8 cellular contexts compared by ENCODE assay signal in the genomic region with DNA sequence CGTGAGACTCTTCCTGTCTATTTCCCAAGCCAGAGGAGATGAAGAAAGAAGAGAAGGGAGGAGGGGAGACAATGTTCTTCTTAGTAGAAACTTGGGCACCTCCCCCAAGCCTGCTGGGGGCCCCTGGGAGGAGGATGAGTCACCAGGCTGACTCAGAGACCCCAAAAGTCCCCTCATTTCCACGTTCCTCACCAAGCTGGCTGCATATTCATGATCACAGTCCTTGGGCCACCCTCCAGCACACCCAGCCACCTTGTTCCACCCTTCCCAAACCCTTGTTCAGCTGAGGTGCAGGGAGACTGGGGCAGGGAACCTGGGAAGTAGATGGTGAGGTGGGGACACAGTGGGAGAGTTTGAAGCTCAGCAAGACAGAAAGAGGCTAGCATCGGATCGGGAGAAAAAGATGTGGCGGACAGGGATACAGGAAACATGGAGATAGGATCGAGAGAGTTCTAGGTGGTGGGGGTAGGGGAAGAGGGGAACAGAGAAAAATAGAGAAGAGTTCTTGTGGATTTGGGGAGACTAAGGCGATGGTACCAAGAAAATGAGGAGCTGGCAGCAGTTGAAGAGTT. TPM values are rescaled to one million over a fixed set of nuclear protein-coding genes. Genes with fewer than 3 reads are reported as not detected.
DNase-seq lines count a peak whose midpoint lies in the region; ATAC-seq and TF ChIP-seq lines count a peak whose summit lies in the region.

No MANE protein-coding gene starts in this region.

- H3K27ac ChIP-seq in ascending aorta (peak overlapping the region; percentile 88 to 90), iPS-20b (ENCODE audit: low read length) (peak overlapping the region; percentile 58)

- H3K4me1 ChIP-seq in ascending aorta (peaks cover 0 to 21% of the 10 kb centered on the region in 2 donors), iPS-20b (ENCODE audit: insufficient read depth, low read length) (peaks cover 9% of the 10 kb centered on the region)

- H3K27me3 ChIP-seq in ascending aorta: no peaks in the 10 kb centered on the region
- no peaks in the 10 kb centered on the region for H3K27me3 ChIP-seq in iPS-20b (ENCODE audit: insufficient read depth, low read length)

- H3K9ac ChIP-seq in iPS-20b (ENCODE audit: low read depth, low read length): peak overlapping the region; percentile 84

- H3K4me3 ChIP-seq in ascending aorta (peak overlapping the region; percentile 71 to 72), iPS-20b (ENCODE audit: low read length) (peak overlapping the region; percentile 79)

- H3K9me3 ChIP-seq in ascending aorta (no peaks in the 10 kb centered on the region), iPS-20b (ENCODE audit: insufficient read depth, low read depth, low read length) (no peaks in the 10 kb centered on the region)

- peak; percentile 62 for DNase-seq in AG08396 (ENCODE audit: low spot score)
- DNase-seq in M059J (ENCODE audit: low read depth): peak; percentile 74
- DNase-seq in ascending aorta (ENCODE audit: low spot score in 2 of 2): peak in 1 of 2 donors; percentile 83
- peak; percentile 65 for DNase-seq in stimulated activated CD4-positive, alpha-beta T cell treated with anti-CD3 and anti-CD28 coated beads, Interleukin-4, amount 100 ng/mL, for 24 hours
- no peak for DNase-seq in NCI-H345 treated with DMSO at 0.1 percent for 48 hours (lab: John Stamatoyannopoulos, UW; ENCODE audit: unreplicated experiment)
- no peak for DNase-seq in NCI-H128 (lab: John Stamatoyannopoulos, UW; ENCODE audit: unreplicated experiment)

- TF ChIP-seq CTCF in ascending aorta (IDR thresholded peaks at IDR 0.05): no peak

- no peak for ATAC-seq in GM21447 (IDR thresholded peaks at IDR 0.05; ENCODE audit: unreplicated experiment)

- peaks cover 4 to 15% of the 10 kb centered on the region in 2 donors for H3K36me3 ChIP-seq in ascending aorta
- H3K36me3 ChIP-seq in iPS-20b (ENCODE audit: insufficient read depth, low read depth, low read length): peaks cover 39% of the 10 kb centered on the region

- intact Hi-C loops in ascending aorta (cut with DNase I): loop anchor here (5.0 kb wide), 2 partner anchors 308 to 1152 kb away; a partner anchor contains a TSS

RNA-seq across cellular contexts. Expression of a gene that starts 0.7 kb away (rescaled TPM):
- total RNA-seq in M059J (2014; rRNA removed; shearing (Covaris generic)): 36.7 and 45.6 TPM in 2 replicates
- 10.0 TPM for total RNA-seq in ascending aorta

RNA-seq across cellular contexts. Expression of a gene that starts 5.1 kb away (rescaled TPM):
- total RNA-seq in M059J (2014; rRNA removed; shearing (Covaris generic)): 2,348 and 3,641 TPM in 2 replicates
- total RNA-seq in ascending aorta: 707 TPM

RNA-seq across cellular contexts. Expression of a gene that starts 8.0 kb away (rescaled TPM):
- total RNA-seq in M059J (2014; rRNA removed; shearing (Covaris generic)): 367 and 415 TPM in 2 replicates
- total RNA-seq in ascending aorta: 166 TPM

RNA-seq across cellular contexts. Expression of a gene that starts 17.7 kb away (rescaled TPM):
- total RNA-seq in M059J (2014; rRNA removed; shearing (Covaris generic)): 6.5 and 9.6 TPM in 2 replicates
- total RNA-seq in ascending aorta: 6.3 TPM

RNA-seq across cellular contexts. Expression of a gene that starts 22.1 kb away (rescaled TPM):
- total RNA-seq in M059J (2014; rRNA removed; shearing (Covaris generic)): 120 and 138 TPM in 2 replicates
- total RNA-seq in ascending aorta: 86.3 TPM

Comparison
In these comparisons a context has a peak if more than half of its experiments do, and no peak if none do; other contexts are left out.
1. DNase-seq: peak in AG08396 (single experiment), M059J (single experiment) and stimulated activated CD4-positive, alpha-beta T cell treated with anti-CD3 and anti-CD28 coated beads, Interleukin-4, amount 100 ng/mL, for 24 hours (single experiment); none in NCI-H345 treated with DMSO at 0.1 percent for 48 hours (single experiment) and NCI-H128 (single experiment).